ENCODE assay signal across 21 cellular contexts in genomic region chr22:49548356-49549202, GRCh38.
A peak's percentile ranks its signal among the peaks of the same experiment; 100 is the strongest.
DNase-seq lines count a peak whose midpoint lies in the region; ATAC-seq and TF ChIP-seq lines count a peak whose summit lies in the region.
"Had no signal": no experiment of that assay in that cellular context is flagged by ENCODE, and none has a peak within 500 bp of the region (broad histone marks: within the 10 kb centered on the region; RNA-seq: fewer than 3 reads in every experiment).

No MANE protein-coding gene starts in this region.

- H3K27me3 ChIP-seq in right atrium auricular region, result no peaks in the 10 kb centered on the region
- no peaks in the 10 kb centered on the region for H3K27me3 ChIP-seq in right lobe of liver
- no peaks in the 10 kb centered on the region for H3K27me3 ChIP-seq in upper lobe of right lung

- peak; percentile 39 for DNase-seq in cardiac septum (ENCODE audit: low spot score)
- DNase-seq in right atrium auricular region (ENCODE audit: low spot score), result no peak
- DNase-seq in OCI-LY7 (ENCODE audit: low spot score), result no peak
- peak in 2 of 3 donors; percentile 28 to 30 for DNase-seq in right lobe of liver
- DNase-seq in upper lobe of right lung, result peak; percentile 46
- no peak for DNase-seq in stimulated activated CD8-positive, alpha-beta memory T cell treated with anti-CD3 and anti-CD28 coated beads, Interleukin-4, amount 100 ng/mL, for 48 hours
- DNase-seq in NCI-H146 treated with DMSO at 0.1 percent for 48 hours (lab: John Stamatoyannopoulos, UW; ENCODE audit: unreplicated experiment), result no peak
- DNase-seq: activated CD8-positive, alpha-beta memory T cell treated with anti-CD3 and anti-CD28 coated beads, Interleukin-2, amount 10 ng/mL, durations not matched to agents 7 days and 5 days; cortex of kidney; heart right ventricle; mesenchymal stem cell; NCI-H1092; NCI-H2081 treated with DMSO at 0.1 percent for 48 hours; NCI-H526; nephron progenitor cell; T1000 had no signal

- H3K4me3 ChIP-seq in right atrium auricular region, result no peak overlapping the region
- H3K4me3 ChIP-seq in OCI-LY7 (ENCODE audit: low read depth, low read length, poor library complexity, severe bottlenecking), result no peak overlapping the region
- H3K4me3 ChIP-seq in right lobe of liver, result no peak overlapping the region
- no peak overlapping the region for H3K4me3 ChIP-seq in upper lobe of right lung
- H3K4me3 ChIP-seq: breast epithelium, heart right ventricle, psoas muscle had no signal

- H3K4me1 ChIP-seq in right atrium auricular region (no peaks in the 10 kb centered on the region), OCI-LY7 (ENCODE audit: insufficient read depth, low read length, poor library complexity, severe bottlenecking) (no peaks in the 10 kb centered on the region), right lobe of liver (no peaks in the 10 kb centered on the region), upper lobe of right lung (no peaks in the 10 kb centered on the region)
- H3K4me1 ChIP-seq: breast epithelium, heart right ventricle, psoas muscle had no signal

- no peak overlapping the region for H2AFZ ChIP-seq in OCI-LY7 (ENCODE audit: low read length)

- H3K27ac ChIP-seq in right atrium auricular region (no peak overlapping the region), OCI-LY7 (ENCODE audit: low read depth, low read length, poor library complexity, severe bottlenecking) (no peak overlapping the region), right lobe of liver (no peak overlapping the region), upper lobe of right lung (no peak overlapping the region)
- H3K27ac ChIP-seq: breast epithelium, heart right ventricle, KMS-11, psoas muscle had no signal

- ATAC-seq in right lobe of liver (no peak), upper lobe of right lung (no peak), HG02678 (IDR thresholded peaks at IDR 0.05; ENCODE audit: unreplicated experiment) (no peak)
- ATAC-seq: activated CD8-positive, alpha-beta memory T cell treated with anti-CD3 and anti-CD28 coated beads, Interleukin-2, amount 10 ng/mL, durations not matched to agents 7 days and 5 days; Panc1; psoas muscle had no signal

- no peaks in the 10 kb centered on the region for H3K79me2 ChIP-seq in OCI-LY7 (ENCODE audit: insufficient read depth, low read depth, low read length)

- TF ChIP-seq POLR2A in right lobe of liver (IDR thresholded peaks at IDR 0.05), result no peak

- POLR2A ChIA-PET in OCI-LY7 (lab: Charles Lee), result no interaction called here

- no peaks in the 10 kb centered on the region for H3K9me2 ChIP-seq in OCI-LY7 (ENCODE audit: insufficient read depth, low read length)

- H4K20me1 ChIP-seq in OCI-LY7 (ENCODE audit: insufficient read depth, low read length), result no peaks in the 10 kb centered on the region

- no peak overlapping the region for H3K4me2 ChIP-seq in OCI-LY7 (ENCODE audit: low read length)
- H3K4me2 ChIP-seq: KMS-11 had no signal

- intact Hi-C loops in cardiac septum (cut with DNase I), result no loop called here
- intact Hi-C loops in OCI-LY7 (cut with micrococcal nuclease; ENCODE audit: unreplicated experiment), result no loop called here
- intact Hi-C loops in right lobe of liver (cut with DNase I), result no loop called here
- intact Hi-C loops in upper lobe of right lung (cut with DNase I), result no loop called here

- no peaks in the 10 kb centered on the region for H3K36me3 ChIP-seq in right atrium auricular region
- H3K36me3 ChIP-seq in OCI-LY7 (ENCODE audit: insufficient read depth, low read length), result no peaks in the 10 kb centered on the region
- H3K36me3 ChIP-seq in right lobe of liver, result no peaks in the 10 kb centered on the region
- H3K36me3 ChIP-seq in upper lobe of right lung, result no peaks in the 10 kb centered on the region
- H3K36me3 ChIP-seq: breast epithelium, heart right ventricle had no signal

- TF ChIP-seq CTCF in right atrium auricular region (IDR thresholded peaks at IDR 0.05) (no peak), OCI-LY7 (conservative IDR thresholded peaks at IDR 0.05; ENCODE audit: low read length) (peak; percentile 29; the same call in 1 of the 2 replicates), right lobe of liver (IDR thresholded peaks at IDR 0.05) (no peak), upper lobe of right lung (IDR thresholded peaks at IDR 0.05) (no peak)

- H3K9me3 ChIP-seq in right atrium auricular region (peaks cover 0 to 7% of the 10 kb centered on the region in 2 donors), OCI-LY7 (ENCODE audit: low read length) (no peaks in the 10 kb centered on the region), right lobe of liver (no peaks in the 10 kb centered on the region), upper lobe of right lung (no peaks in the 10 kb centered on the region)
- H3K9me3 ChIP-seq: psoas muscle had no signal

- CTCF ChIA-PET in OCI-LY7 (lab: Charles Lee; ENCODE audit: unreplicated experiment), result no interaction called here

- BruUV-seq in OCI-LY7 (replicated peaks; lab: Mats Ljungman, UMichigan), result no TSS peak

- WGBS in right lobe of liver (ENCODE audit: insufficient coverage, low coverage, low lambda C conversion rate, missing lambda C conversion rate), result 28% methylated on average over 15 of the region's 17 CpGs

Comparison
In these comparisons a context has a peak if more than half of its experiments do, and no peak if none do; other contexts are left out.
1. DNase-seq: peak in cardiac septum (single experiment), right lobe of liver (2 of 3) and upper lobe of right lung (single experiment); none in right atrium auricular region (single experiment), OCI-LY7 (single experiment), stimulated activated CD8-positive, alpha-beta memory T cell treated with anti-CD3 and anti-CD28 coated beads, Interleukin-4, amount 100 ng/mL, for 48 hours (single experiment) and NCI-H146 treated with DMSO at 0.1 percent for 48 hours (single experiment).